2 cellular contexts compared by ENCODE assay signal in genomic region chr6:15665237-15665636, GRCh38.
A peak's percentile ranks its signal among the peaks of the same experiment; 100 is the strongest.
TF ChIP-seq lines count a peak whose summit lies in the region.

No MANE protein-coding gene starts in this region.

TF ChIP-seq in HepG2, 621 proteins besides CTCF, POLR2A, EP300 and RAD21:
- no peak for TF ChIP-seq DNMT3B (CRISPR knock-in tag; conservative IDR thresholded peaks at IDR 0.05)
- TF ChIP-seq ZNF510 (CRISPR knock-in tag; IDR thresholded peaks at IDR 0.05; ENCODE audit: low read depth) = no peak
- no peak for TF ChIP-seq AGO2 (optimal IDR thresholded peaks at IDR 0.05; ENCODE audit: low read depth, low read length)
- TF ChIP-seq MAFF (IDR thresholded peaks at IDR 0.05; ENCODE audit: low read depth, low read length) = peak; percentile 51; the same call in 1 of the 2 replicates
- TF ChIP-seq MAFK (conservative IDR thresholded peaks at IDR 0.05 in 1 of 2, IDR thresholded peaks at IDR 0.05 in 1 of 2; ENCODE audit: low read length in 2 of 2) = peak; percentile 33 to 54; a peak in 3 of 4 replicates

TF ChIP-seq in K562, 482 proteins besides CTCF, POLR2A, EP300 and RAD21:
- TF ChIP-seq ZNF316 (IDR thresholded peaks at IDR 0.05) = peak; percentile 70
- peak; percentile 51; the same call in 1 of the 2 replicates for TF ChIP-seq C11orf30 (IDR thresholded peaks at IDR 0.05; ENCODE audit: low read depth)
- TF ChIP-seq, protein P1, sequence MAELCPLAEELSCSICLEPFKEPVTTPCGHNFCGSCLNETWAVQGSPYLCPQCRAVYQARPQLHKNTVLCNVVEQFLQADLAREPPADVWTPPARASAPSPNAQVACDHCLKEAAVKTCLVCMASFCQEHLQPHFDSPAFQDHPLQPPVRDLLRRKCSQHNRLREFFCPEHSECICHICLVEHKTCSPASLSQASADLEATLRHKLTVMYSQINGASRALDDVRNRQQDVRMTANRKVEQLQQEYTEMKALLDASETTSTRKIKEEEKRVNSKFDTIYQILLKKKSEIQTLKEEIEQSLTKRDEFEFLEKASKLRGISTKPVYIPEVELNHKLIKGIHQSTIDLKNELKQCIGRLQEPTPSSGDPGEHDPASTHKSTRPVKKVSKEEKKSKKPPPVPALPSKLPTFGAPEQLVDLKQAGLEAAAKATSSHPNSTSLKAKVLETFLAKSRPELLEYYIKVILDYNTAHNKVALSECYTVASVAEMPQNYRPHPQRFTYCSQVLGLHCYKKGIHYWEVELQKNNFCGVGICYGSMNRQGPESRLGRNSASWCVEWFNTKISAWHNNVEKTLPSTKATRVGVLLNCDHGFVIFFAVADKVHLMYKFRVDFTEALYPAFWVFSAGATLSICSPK (IDR thresholded peaks at IDR 0.05; ENCODE audit: borderline replicate concordance) = no peak
